8 cellular contexts compared by ENCODE assay signal in genomic region chr12:1567852-1568251, GRCh38.
"Had no signal": no experiment of that assay in that cellular context is flagged by ENCODE, and none has a peak within 500 bp of the region (broad histone marks: within the 10 kb centered on the region; RNA-seq: fewer than 3 reads in every experiment).

No MANE protein-coding gene starts in this region.

- H3K4me3 ChIP-seq: GM23338, K562 had no signal

- H3K9me3 Mint-ChIP-seq: GM23338, H9 had no signal

- FAIRE-seq: H1, H54, K562 had no signal

- ATAC-seq: GM23338, K562 had no signal

- H3K27ac Mint-ChIP-seq: GM23338, H9 had no signal

- H2AFZ ChIP-seq: GM23338 had no signal

- H3K4me3 Mint-ChIP-seq: GM23338, H9 had no signal

- DNase-seq: H9, HCEC 1CT, IMR-90, KG1 had no signal

- H3K4me2 ChIP-seq: GM23338 had no signal
